ENCODE assay signal across 17 cellular contexts in genomic region chr3:149464706-149465328, GRCh38. TPM values are rescaled to one million over a fixed set of nuclear protein-coding genes. Genes with fewer than 3 reads are reported as not detected.
DNase-seq lines count a peak whose midpoint lies in the region; ATAC-seq and TF ChIP-seq lines count a peak whose summit lies in the region.
"Had no signal": no experiment of that assay in that cellular context is flagged by ENCODE, and none has a peak within 500 bp of the region (broad histone marks: within the 10 kb centered on the region; RNA-seq: fewer than 3 reads in every experiment).

No MANE protein-coding gene starts in this region.

- peak overlapping the region; percentile 93 for H3K27ac Mint-ChIP-seq in mesothelial cell of epicardium
- H3K27ac Mint-ChIP-seq in stimulated activated memory B cell treated with anti-CD40 and anti-IgM and Interleukin-4, amounts not matched to agents 10 μg/mL and 1 μg/mL and 100 μg/mL, for 72 hours: no peak overlapping the region
- H3K27ac Mint-ChIP-seq: IgD-negative memory B cell had no signal

- H3K36me3 ChIP-seq in IMR-90 (ENCODE audit: control insufficient read depth, insufficient read depth, low read length) (no peaks in the 10 kb centered on the region), ascending aorta (no peaks in the 10 kb centered on the region), A673 (ENCODE audit: insufficient read depth, low read length, poor library complexity, severe bottlenecking) (no peaks in the 10 kb centered on the region)
- H3K36me3 ChIP-seq: SJSA1 had no signal

- H3K9ac ChIP-seq in IMR-90 (ENCODE audit: low read depth, low read length): no peak overlapping the region

- H3K56ac ChIP-seq in IMR-90 (ENCODE audit: extremely low read depth, insufficient read depth, low read length): no peak overlapping the region

- peak overlapping the region; percentile 99 for H3K14ac ChIP-seq in IMR-90 (replicated peaks; ENCODE audit: low read depth, low read length)

- H3K9me3 ChIP-seq in IMR-90 (ENCODE audit: control insufficient read depth, insufficient read depth, low read length) (no peaks in the 10 kb centered on the region), ascending aorta (no peaks in the 10 kb centered on the region), A673 (ENCODE audit: low read depth, low read length, poor library complexity, severe bottlenecking) (no peaks in the 10 kb centered on the region)
- H3K9me3 ChIP-seq: SJSA1 had no signal

- 0 out of 4 replicates have a peak, but pooled peaks cover 0 to 5% of the 10 kb centered on the region in 2 experiments for H3K79me1 ChIP-seq in IMR-90 (ENCODE audit: low read depth in 1 of 2, low read length in 2 of 2)

- H3K9me3 Mint-ChIP-seq in mesothelial cell of epicardium: peaks cover 4% of the 10 kb centered on the region
- no peaks in the 10 kb centered on the region for H3K9me3 Mint-ChIP-seq in stimulated activated memory B cell treated with anti-CD40 and anti-IgM and Interleukin-4, amounts not matched to agents 10 μg/mL and 1 μg/mL and 100 μg/mL, for 72 hours
- H3K9me3 Mint-ChIP-seq: IgD-negative memory B cell had no signal

- H3K18ac ChIP-seq in IMR-90 (ENCODE audit: low read depth, low read length): peak overlapping the region; percentile 99

- BruUV-seq in IMR-90 (replicated peaks; lab: Mats Ljungman, UMichigan): no TSS peak
- BruUV-seq in A673 (replicated peaks; lab: Mats Ljungman, UMichigan): no TSS peak

- TF ChIP-seq RAD21 in IMR-90 (IDR thresholded peaks at IDR 0.05; ENCODE audit: low read length): no peak

- peaks cover 37% of the 10 kb centered on the region for H3K4me1 Mint-ChIP-seq in mesothelial cell of epicardium
- H3K4me1 Mint-ChIP-seq in stimulated activated memory B cell treated with anti-CD40 and anti-IgM and Interleukin-4, amounts not matched to agents 10 μg/mL and 1 μg/mL and 100 μg/mL, for 72 hours: no peaks in the 10 kb centered on the region

- peaks cover 16% of the 10 kb centered on the region for H3K9me1 ChIP-seq in IMR-90 (ENCODE audit: insufficient read depth, low read length)

- peak overlapping the region; percentile 95 for H2AK9ac ChIP-seq in IMR-90 (replicated peaks; ENCODE audit: low read depth, low read length, poor library complexity)

- DNase-seq in IMR-90 (no peak), ascending aorta (ENCODE audit: low spot score in 2 of 2) (no peak), mesothelial cell of epicardium (ENCODE audit: low spot score in 2 of 2, unreplicated experiment in 2 of 2) (no peak), A673 (ENCODE audit: low spot score) (no peak)
- DNase-seq: DMS153, H7, NCI-H187 treated with DMSO at 0.1 percent for 48 hours, NCI-H345, NCI-H69 had no signal

- H3K4me3 ChIP-seq in IMR-90 (ENCODE audit: insufficient read depth, low read depth, low read length) (no peak overlapping the region), ascending aorta (no peak overlapping the region), A673 (ENCODE audit: low read depth, low read length, poor library complexity, severe bottlenecking) (no peak overlapping the region)
- H3K4me3 ChIP-seq: SJSA1 had no signal

- H4K5ac ChIP-seq in IMR-90 (ENCODE audit: low read depth, low read length): 0 out of 2 replicates have a peak overlapping the region, but pooled peaks have one; percentile 95

- POLR2A ChIA-PET in IMR-90 (lab: Charles Lee; ENCODE audit: unreplicated experiment) (no interaction called here), A673 (lab: Charles Lee; ENCODE audit: low non-redundant PET) (no interaction called here)

- intact Hi-C loops in IMR-90 (cut with micrococcal nuclease): no loop called here
- intact Hi-C loops in ascending aorta (cut with DNase I): no loop called here
- intact Hi-C loops in A673 (cut with micrococcal nuclease; ENCODE audit: unreplicated experiment): no loop called here

- H3K4me1 ChIP-seq in IMR-90 (ENCODE audit: control insufficient read depth, insufficient read depth, low read length) (peaks cover 23% of the 10 kb centered on the region), ascending aorta (peaks cover 0 to 38% of the 10 kb centered on the region in 2 donors), A673 (ENCODE audit: insufficient read depth, low read length, poor library complexity, severe bottlenecking) (no peaks in the 10 kb centered on the region)

- H2BK5ac ChIP-seq in IMR-90 (ENCODE audit: low read depth, low read length, poor library complexity, severe bottlenecking): peak overlapping the region; percentile 85

- in situ Hi-C loops in IMR-90 (cut with MboI; ENCODE audit: low sequenced_read_pairs): no loop called here

- H4K20me1 ChIP-seq in IMR-90 (ENCODE audit: insufficient read depth, low read length): no peaks in the 10 kb centered on the region

- dilution Hi-C loops in IMR-90 (cut with HindIII; ENCODE audit: low sequenced_read_pairs, unreplicated experiment): no loop called here

- no peak overlapping the region for H3K4me2 ChIP-seq in IMR-90 (ENCODE audit: low read depth, low read length)

- no peak for TF ChIP-seq POLR2A in IMR-90 (IDR thresholded peaks at IDR 0.05; ENCODE audit: low read depth, low read length)

- H3K27me3 ChIP-seq in IMR-90 (ENCODE audit: control insufficient read depth, insufficient read depth, low read length) (no peaks in the 10 kb centered on the region), ascending aorta (no peaks in the 10 kb centered on the region), A673 (replicated peaks; ENCODE audit: insufficient read depth, low read depth, low read length, poor library complexity) (no peaks in the 10 kb centered on the region)
- H3K27me3 ChIP-seq: SJSA1 had no signal

- H3K4me3 Mint-ChIP-seq in mesothelial cell of epicardium: no peak overlapping the region
- H3K4me3 Mint-ChIP-seq in stimulated activated memory B cell treated with anti-CD40 and anti-IgM and Interleukin-4, amounts not matched to agents 10 μg/mL and 1 μg/mL and 100 μg/mL, for 72 hours: no peak overlapping the region
- H3K4me3 Mint-ChIP-seq: IgD-negative memory B cell had no signal

- ATAC-seq in IMR-90 (ENCODE audit: low read depth) (no peak), GM18873 (IDR thresholded peaks at IDR 0.05; ENCODE audit: low FRiP score, unreplicated experiment) (no peak), HG02610 (IDR thresholded peaks at IDR 0.05; ENCODE audit: unreplicated experiment) (no peak), HG03159 (IDR thresholded peaks at IDR 0.05; ENCODE audit: unreplicated experiment) (no peak)
- ATAC-seq in stimulated activated memory B cell treated with anti-CD40 and anti-IgM and Interleukin-4, amounts not matched to agents 10 μg/mL and 1 μg/mL and 100 μg/mL, for 72 hours: peak; percentile 5

- no peak overlapping the region for H3K27ac ChIP-seq in IMR-90 (ENCODE audit: insufficient read depth, low read length)
- H3K27ac ChIP-seq in ascending aorta: peak overlapping the region; percentile 47 to 79
- H3K27ac ChIP-seq in A673 (ENCODE audit: low read depth, low read length, poor library complexity, severe bottlenecking): no peak overlapping the region
- H3K27ac ChIP-seq: C4-2B had no signal

- peak overlapping the region; percentile 99 for H2BK20ac ChIP-seq in IMR-90 (ENCODE audit: low read depth, low read length)

- no peak overlapping the region for H3K23ac ChIP-seq in IMR-90 (ENCODE audit: low read depth, low read length)

- peak overlapping the region; percentile 99 for H3K4ac ChIP-seq in IMR-90 (ENCODE audit: low read depth, low read length)

- peak overlapping the region; percentile 99 for H2AK5ac ChIP-seq in IMR-90 (ENCODE audit: low read depth, low read length)

- TF ChIP-seq CTCF in IMR-90 (conservative IDR thresholded peaks at IDR 0.05; ENCODE audit: low read depth, low read length) (no peak), ascending aorta (IDR thresholded peaks at IDR 0.05) (no peak), mesothelial cell of epicardium (IDR thresholded peaks at IDR 0.05; ENCODE audit: unreplicated experiment) (no peak), A673 (conservative IDR thresholded peaks at IDR 0.05; ENCODE audit: low read depth, low read length) (no peak)

- H2BK15ac ChIP-seq in IMR-90 (ENCODE audit: low read depth, low read length): peak overlapping the region; percentile 83; the same call in 2 of the 3 replicates

- peak overlapping the region; percentile 19 for H2AFZ ChIP-seq in IMR-90 (replicated peaks; ENCODE audit: low read length, poor library complexity)

- peak overlapping the region; percentile 98 for H2BK120ac ChIP-seq in IMR-90 (ENCODE audit: low read depth, low read length)

- peak overlapping the region; percentile 80 to 82; a peak in 3 of 4 replicates for H4K8ac ChIP-seq in IMR-90 (ENCODE audit: low read depth in 2 of 2, low read length in 2 of 2)

- 79% methylated on average over 10 of the region's 25 CpGs; no CpG with 5 or more reads in 1 of the 2 experiments for WGBS in IMR-90 (ENCODE audit: extremely low coverage in 2 of 2, insufficient read length in 1 of 2), 2 experiments

- CTCF ChIA-PET in IMR-90 (lab: Yijun Ruan, JAX) (interaction anchor here (0.7 kb wide), 1 partner anchor 15 kb away, joined by 3 read pairs; no protein-coding TSS in a partner anchor), A673 (lab: Charles Lee) (no interaction called here)

- no peaks in the 10 kb centered on the region for H3K27me3 Mint-ChIP-seq in mesothelial cell of epicardium (ENCODE audit: low read depth)
- no peaks in the 10 kb centered on the region for H3K27me3 Mint-ChIP-seq in stimulated activated memory B cell treated with anti-CD40 and anti-IgM and Interleukin-4, amounts not matched to agents 10 μg/mL and 1 μg/mL and 100 μg/mL, for 72 hours
- H3K27me3 Mint-ChIP-seq: IgD-negative memory B cell had no signal

- H3K36me3 Mint-ChIP-seq in mesothelial cell of epicardium: peaks cover 6% of the 10 kb centered on the region
- H3K36me3 Mint-ChIP-seq in stimulated activated memory B cell treated with anti-CD40 and anti-IgM and Interleukin-4, amounts not matched to agents 10 μg/mL and 1 μg/mL and 100 μg/mL, for 72 hours: no peaks in the 10 kb centered on the region
- H3K36me3 Mint-ChIP-seq: IgD-negative memory B cell had no signal

- peak overlapping the region; percentile 88 for H4K91ac ChIP-seq in IMR-90 (ENCODE audit: insufficient read depth, low read depth, low read length)

TF ChIP-seq in IMR-90, 13 proteins besides CTCF, POLR2A, EP300 and RAD21 (continues in another document):
- TF ChIP-seq FOS (IDR thresholded peaks at IDR 0.05; ENCODE audit: low read depth, low read length) (no peak), MAZ (IDR thresholded peaks at IDR 0.05; ENCODE audit: borderline replicate concordance, low read depth, low read length) (no peak), RFX5 (IDR thresholded peaks at IDR 0.05; ENCODE audit: low read depth, low read length) (no peak), MAFK (IDR thresholded peaks at IDR 0.05; ENCODE audit: low read depth, low read length) (no peak)

RNA-seq across cellular contexts. Expression of gene TM4SF4, which starts 9.7 kb away (rescaled TPM):
- 1.1 and 1.6 TPM in 2 replicates for total RNA-seq in IMR-90 (2012; rRNA removed)
- 0.60 and 0.67 TPM in 2 replicates for polyA plus RNA-seq in IMR-90 (2012; rRNA removed)
- 0.08 and 0.75 TPM in 2 replicates for polyA plus RNA-seq in IMR-90 (2012; cell fraction: cytosol; rRNA removed)
- 0.08 TPM in 1 of 2 replicates, not detected in the other for polyA plus RNA-seq in IMR-90 (2012; cell fraction: nucleus; rRNA removed; ENCODE audit: low replicate concordance)
- total RNA-seq in ascending aorta: not detected
- total RNA-seq in mesothelial cell of epicardium: 0.34 to 1.8 TPM (median 1.4 TPM) in 3 replicates
- not detected in 2 replicates for total RNA-seq in A673 (2021)
- total RNA-seq: H7, HT1080, SJSA1 had no signal
- polyA plus RNA-seq: IgD-negative memory B cell had no signal

Comparison
In these comparisons a context has a peak if more than half of its experiments do, and no peak if none do; other contexts are left out.
1. H3K27ac ChIP-seq: peak in ascending aorta (2 of 2); none in IMR-90 (single experiment) and A673 (single experiment).